15 cellular contexts compared by ENCODE assay signal in genomic region chr1:214438059-214438458, GRCh38.
DNase-seq lines count a peak whose midpoint lies in the region; ATAC-seq and TF ChIP-seq lines count a peak whose summit lies in the region.
"Had no signal": no experiment of that assay in that cellular context is flagged by ENCODE, and none has a peak within 500 bp of the region (broad histone marks: within the 10 kb centered on the region; RNA-seq: fewer than 3 reads in every experiment).

No MANE protein-coding gene starts in this region.

- no peak for ATAC-seq in activated CD4-positive, alpha-beta T cell treated with anti-CD3 and anti-CD28 coated beads for 36 hours
- no peak for ATAC-seq in HG02973 (IDR thresholded peaks at IDR 0.05; ENCODE audit: unreplicated experiment)
- ATAC-seq: lower lobe of right lung had no signal

- no peaks in the 10 kb centered on the region for H3K36me3 Mint-ChIP-seq in activated CD4-positive, alpha-beta T cell treated with anti-CD3 and anti-CD28 coated beads for 36 hours (ENCODE audit: low read depth)
- H3K36me3 Mint-ChIP-seq in MCF 10A (ENCODE audit: insufficient read depth, unreplicated experiment) = peaks cover 65% of the 10 kb centered on the region
- peaks cover 5% of the 10 kb centered on the region for H3K36me3 Mint-ChIP-seq in osteocyte (ENCODE audit: unreplicated experiment)

- no peaks in the 10 kb centered on the region for H3K9me3 ChIP-seq in Peyer's patch
- H3K9me3 ChIP-seq: lower lobe of right lung had no signal

- H3K27me3 ChIP-seq in Peyer's patch = peaks cover 0 to 4% of the 10 kb centered on the region in 2 donors

- no peak overlapping the region for H3K4me3 ChIP-seq in Peyer's patch
- H3K4me3 ChIP-seq: lower lobe of right lung had no signal

- no peak overlapping the region for H3K4me3 Mint-ChIP-seq in activated CD4-positive, alpha-beta T cell treated with anti-CD3 and anti-CD28 coated beads for 36 hours
- H3K4me3 Mint-ChIP-seq in MCF 10A (ENCODE audit: unreplicated experiment) (peak overlapping the region; percentile 65), osteocyte (ENCODE audit: unreplicated experiment) (no peak overlapping the region)

- no peak overlapping the region for H3K27ac ChIP-seq in Peyer's patch
- H3K27ac ChIP-seq: lower lobe of right lung had no signal

- CTCF ChIA-PET in activated CD4-positive, alpha-beta T cell treated with anti-CD3 and anti-CD28 coated beads for 36 hours (lab: Charles Lee) = interaction anchor here (1.1 to 1.6 kb wide), 3 partner anchors 8 to 106 kb away, joined by 3 to 8 read pairs (median 5); no protein-coding TSS in a partner anchor
- CTCF ChIA-PET in MCF 10A (lab: Yijun Ruan, JAX) = interaction anchor here (0.5 to 7.3 kb wide), 7 partner anchors 11 to 177 kb away, joined by 3 to 50 read pairs (median 25); partner anchors contain the start of gene PTPN14

- no TSS peak for BruUV-seq in MCF 10A (replicated peaks; lab: Mats Ljungman, UMichigan)

- H3K27ac Mint-ChIP-seq in activated CD4-positive, alpha-beta T cell treated with anti-CD3 and anti-CD28 coated beads for 36 hours = peak overlapping the region; percentile 96
- peak overlapping the region; percentile 99 for H3K27ac Mint-ChIP-seq in MCF 10A (ENCODE audit: low read depth, unreplicated experiment)
- H3K27ac Mint-ChIP-seq in osteocyte (ENCODE audit: unreplicated experiment) = peak overlapping the region; percentile 99

- POLR2A ChIA-PET in activated CD4-positive, alpha-beta T cell treated with anti-CD3 and anti-CD28 coated beads for 36 hours (lab: Charles Lee) = no interaction called here
- POLR2A ChIA-PET in MCF 10A (lab: Yijun Ruan, JAX) = interaction anchor here (0.9 to 15.7 kb wide), 17 partner anchors 9 to 1056 kb away, joined by 3 to 843 read pairs (median 15); partner anchors contain the start of gene PTPN14

- intact Hi-C loops in activated CD4-positive, alpha-beta T cell treated with anti-CD3 and anti-CD28 coated beads for 36 hours (cut with DNase I, micrococcal nuclease) = loop anchor here in 1 of 2 experiments (5.0 to 10.0 kb wide), 2 partner anchors 129 to 1127 kb away; partner anchors contain the start of gene KCTD3
- intact Hi-C loops in MCF 10A (cut with micrococcal nuclease) = no loop called here

- no peak for DNase-seq in activated CD4-positive, alpha-beta T cell treated with anti-CD3 and anti-CD28 coated beads for 36 hours
- no peak for DNase-seq in activated CD4-positive, alpha-beta T cell treated with anti-CD3 and anti-CD28 coated beads, Interleukin-2, amount 50 U/mL, for 48 hours
- peak; percentile 47 for DNase-seq in NCI-H69 (lab: John Stamatoyannopoulos, UW)
- DNase-seq in MCF 10A (ENCODE audit: unreplicated experiment) = no peak
- no peak for DNase-seq in osteocyte (ENCODE audit: extremely low spot score, unreplicated experiment)
- no peak for DNase-seq in NCI-H1092 treated with DMSO at 0.1 percent for 48 hours (lab: John Stamatoyannopoulos, UW)
- DNase-seq in Peyer's patch = no peak
- DNase-seq: activated CD4-positive, CD25-positive, alpha-beta regulatory T cell; activated effector memory CD4-positive, alpha-beta T cell treated with anti-CD3 and anti-CD28 coated beads, Interleukin-2, amount 50 U/mL, for 16 hours; caudate nucleus; hippocampal formation; lower lobe of right lung; MV-4-11; NCI-H510A had no signal

- H3K4me1 Mint-ChIP-seq in activated CD4-positive, alpha-beta T cell treated with anti-CD3 and anti-CD28 coated beads for 36 hours = peaks cover 45% of the 10 kb centered on the region
- peaks cover 68% of the 10 kb centered on the region for H3K4me1 Mint-ChIP-seq in MCF 10A (ENCODE audit: insufficient read depth, unreplicated experiment)
- peaks cover 52% of the 10 kb centered on the region for H3K4me1 Mint-ChIP-seq in osteocyte (ENCODE audit: unreplicated experiment)

- peaks cover 2% of the 10 kb centered on the region for H3K9me3 Mint-ChIP-seq in activated CD4-positive, alpha-beta T cell treated with anti-CD3 and anti-CD28 coated beads for 36 hours (ENCODE audit: low read depth)
- H3K9me3 Mint-ChIP-seq in MCF 10A (ENCODE audit: unreplicated experiment) (no peaks in the 10 kb centered on the region), osteocyte (ENCODE audit: unreplicated experiment) (no peaks in the 10 kb centered on the region)

- no peak for TF ChIP-seq POLR2A in Peyer's patch (IDR thresholded peaks at IDR 0.05)

- H3K36me3 ChIP-seq in Peyer's patch = no peaks in the 10 kb centered on the region
- H3K36me3 ChIP-seq: lower lobe of right lung had no signal

- H3K27me3 Mint-ChIP-seq in activated CD4-positive, alpha-beta T cell treated with anti-CD3 and anti-CD28 coated beads for 36 hours = peaks cover 4% of the 10 kb centered on the region
- H3K27me3 Mint-ChIP-seq in MCF 10A (ENCODE audit: insufficient read depth, unreplicated experiment) = no peaks in the 10 kb centered on the region
- no peaks in the 10 kb centered on the region for H3K27me3 Mint-ChIP-seq in osteocyte (ENCODE audit: unreplicated experiment)

- TF ChIP-seq CTCF in MCF 10A (IDR thresholded peaks at IDR 0.05; ENCODE audit: unreplicated experiment) = no peak
- TF ChIP-seq CTCF in osteocyte (IDR thresholded peaks at IDR 0.05) = no peak
- TF ChIP-seq CTCF in Peyer's patch (IDR thresholded peaks at IDR 0.05) = no peak

- no peaks in the 10 kb centered on the region for H3K4me1 ChIP-seq in Peyer's patch
